ENCODE assay signal across 25 cellular contexts in the genomic region with DNA sequence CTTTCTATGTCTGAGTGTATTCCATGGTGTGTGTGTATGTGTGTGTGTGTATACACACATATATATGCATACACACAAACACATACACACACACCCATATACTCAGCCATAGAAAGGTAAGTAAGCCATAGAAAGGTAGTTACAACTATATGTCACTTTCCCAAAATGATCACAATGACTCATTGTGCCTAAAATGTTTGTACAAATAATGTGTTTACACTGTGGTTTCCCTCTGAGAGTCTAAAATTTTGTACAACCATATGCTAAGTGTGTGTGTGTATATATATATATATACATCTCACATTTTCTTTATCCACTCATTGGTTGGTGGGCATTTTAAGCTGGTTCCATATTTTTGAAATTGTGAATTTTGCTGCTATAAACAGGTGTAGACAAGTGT. TPM values are rescaled to one million over a fixed set of nuclear protein-coding genes. Genes with fewer than 3 reads are reported as not detected.
"Had no signal": no experiment of that assay in that cellular context is flagged by ENCODE, and none has a peak within 500 bp of the region (broad histone marks: within the 10 kb centered on the region; RNA-seq: fewer than 3 reads in every experiment).

No MANE protein-coding gene starts in this region.

- H3K36me3 ChIP-seq: colonic mucosa, esophagus muscularis mucosa, esophagus squamous epithelium, gastrocnemius medialis, gastroesophageal sphincter, heart left ventricle, heart right ventricle had no signal

- DNase-seq: colonic mucosa; cortex of kidney; dermis blood vessel endothelial cell; dorsolateral prefrontal cortex; effector CD4-positive, alpha-beta T cell; effector CD8-positive, alpha-beta T cell; effector memory CD4-positive, alpha-beta T cell; effector memory CD8-positive, alpha-beta T cell; endodermal cell; erythroblast; esophagus squamous epithelium; foreskin fibroblast; foreskin keratinocyte; foreskin melanocyte; gastrocnemius medialis; glutamatergic neuron; head of caudate nucleus; heart left ventricle; heart right ventricle had no signal

- H3K27me3 ChIP-seq: colonic mucosa, dorsolateral prefrontal cortex, esophagus muscularis mucosa, esophagus squamous epithelium, foreskin keratinocyte, gastrocnemius medialis, gastroesophageal sphincter, heart left ventricle, heart right ventricle had no signal

- H3K9me3 ChIP-seq: colonic mucosa, esophagus muscularis mucosa, esophagus squamous epithelium, gastrocnemius medialis had no signal

- H3K27ac ChIP-seq: colonic mucosa, coronary artery, dorsolateral prefrontal cortex, epithelial cell of prostate, esophagus muscularis mucosa, esophagus squamous epithelium, foreskin keratinocyte, gastrocnemius medialis, gastroesophageal sphincter, heart left ventricle, heart right ventricle had no signal

- ATAC-seq: effector memory CD8-positive, alpha-beta T cell; esophagus mucosa; foreskin keratinocyte; gastrocnemius medialis; gastroesophageal sphincter; heart left ventricle; heart right ventricle had no signal

- H3K4me1 ChIP-seq: colonic mucosa, esophagus muscularis mucosa, esophagus squamous epithelium, foreskin keratinocyte, gastrocnemius medialis, gastroesophageal sphincter, heart left ventricle, heart right ventricle had no signal

- FAIRE-seq: endothelial cell of umbilical vein had no signal

- H3K4me3 ChIP-seq: colonic mucosa, coronary artery, dorsolateral prefrontal cortex, esophagus muscularis mucosa, esophagus squamous epithelium, gastrocnemius medialis, gastroesophageal sphincter, heart left ventricle, heart right ventricle had no signal

RNA-seq across cellular contexts. Expression of gene CSRNP3, which starts 55.3 kb away (rescaled TPM):
- total RNA-seq: endothelial cell of umbilical vein had no signal
